ENCODE assay signal across 8 cellular contexts in genomic region chr11:106021967-106022794, GRCh38. TPM values are rescaled to one million over a fixed set of nuclear protein-coding genes. Genes with fewer than 3 reads are reported as not detected.
DNase-seq lines count a peak whose midpoint lies in the region; ATAC-seq and TF ChIP-seq lines count a peak whose summit lies in the region.

Gene MSANTD4, minus strand, starts transcription at chr11:106022240. Its CDS starts 11,323 bp downstream, at chr11:106010917.

- H3K27me3 ChIP-seq in DND-41 (ENCODE audit: insufficient read depth, low read length, poor library complexity), result no peaks in the 10 kb centered on the region
- no peaks in the 10 kb centered on the region for H3K27me3 ChIP-seq in GM23338 (ENCODE audit: insufficient read depth)
- no peaks in the 10 kb centered on the region for H3K27me3 ChIP-seq in RWPE2 (ENCODE audit: insufficient read depth, poor library complexity, severe bottlenecking)

- H3K27ac Mint-ChIP-seq in GM23338, result peak within 1 kb of the TSS; percentile 95
- peak within 1 kb of the TSS; percentile 90 for H3K27ac Mint-ChIP-seq in activated T-helper 2 cell treated with anti-CD3 and anti-CD28 coated beads, Interferon-gamma antibody, Interleukin-2, Interleukin-4, amounts not matched to agents 10 μg/mL and 5 μg/mL and 100 μg/mL, durations not matched to agents 14 hours and 24 hours and 36 hours
- H3K27ac Mint-ChIP-seq in naive thymus-derived CD8-positive, alpha-beta T cell, result peak within 1 kb of the TSS; percentile 81 to 95 (median 92)

- H3K36me3 ChIP-seq in DND-41 (ENCODE audit: insufficient read depth, low read length) (peaks cover 3% of the 10 kb centered on the region), GM23338 (ENCODE audit: insufficient read depth) (no peaks in the 10 kb centered on the region), RWPE2 (ENCODE audit: low read depth) (peaks cover 32% of the 10 kb centered on the region)

- H2AFZ ChIP-seq in DND-41 (ENCODE audit: low read depth, low read length) (peak within 1 kb of the TSS; percentile 94), GM23338 (peak within 1 kb of the TSS; percentile 72; the same call in 1 of the 2 replicates)

- H3K4me1 Mint-ChIP-seq in GM23338, result peaks cover 32% of the 10 kb centered on the region
- H3K4me1 Mint-ChIP-seq in activated T-helper 2 cell treated with anti-CD3 and anti-CD28 coated beads, Interferon-gamma antibody, Interleukin-2, Interleukin-4, amounts not matched to agents 10 μg/mL and 5 μg/mL and 100 μg/mL, durations not matched to agents 14 hours and 24 hours and 36 hours (ENCODE audit: low read depth), result peaks cover 36% of the 10 kb centered on the region
- H3K4me1 Mint-ChIP-seq in naive thymus-derived CD8-positive, alpha-beta T cell, result peaks cover 25 to 52% (median 46%) of the 10 kb centered on the region in 4 donors

- H3K9me2 ChIP-seq in GM23338 (ENCODE audit: insufficient read depth), result no peaks in the 10 kb centered on the region

- peak within 1 kb of the TSS; percentile 92 for H3K4me3 Mint-ChIP-seq in GM23338
- peak within 1 kb of the TSS; percentile 89 for H3K4me3 Mint-ChIP-seq in activated T-helper 2 cell treated with anti-CD3 and anti-CD28 coated beads, Interferon-gamma antibody, Interleukin-2, Interleukin-4, amounts not matched to agents 10 μg/mL and 5 μg/mL and 100 μg/mL, durations not matched to agents 14 hours and 24 hours and 36 hours (ENCODE audit: low read depth)
- H3K4me3 Mint-ChIP-seq in naive thymus-derived CD8-positive, alpha-beta T cell, result peak within 1 kb of the TSS; percentile 90 to 98 (median 95)

- H3K4me2 ChIP-seq in DND-41 (ENCODE audit: insufficient read depth, low read length) (peak within 1 kb of the TSS; percentile 79), GM23338 (peak within 1 kb of the TSS; percentile 78)

- POLR2A ChIA-PET in naive thymus-derived CD8-positive, alpha-beta T cell (lab: Charles Lee), result interaction anchor here (1.0 to 1.2 kb wide), 3 partner anchors 10 to 56 kb away, joined by 3 to 5 read pairs (median 4); partner anchors contain the start of genes AASDHPPT and KBTBD3

- intact Hi-C loops in activated T-helper 2 cell treated with anti-CD3 and anti-CD28 coated beads, Interferon-gamma antibody, Interleukin-2, Interleukin-4, amounts not matched to agents 10 μg/mL and 5 μg/mL and 100 μg/mL, durations not matched to agents 14 hours and 24 hours and 36 hours (cut with micrococcal nuclease), result loop anchor here (1.0 to 5.0 kb wide), 2 partner anchors 40 to 55 kb away; partner anchors contain the start of genes AASDHPPT and KBTBD3

- H3K36me3 Mint-ChIP-seq in GM23338 (ENCODE audit: low read depth), result 0 out of 3 replicates have a peak, but pooled peaks cover 2% of the 10 kb centered on the region
- peaks cover 19% of the 10 kb centered on the region for H3K36me3 Mint-ChIP-seq in activated T-helper 2 cell treated with anti-CD3 and anti-CD28 coated beads, Interferon-gamma antibody, Interleukin-2, Interleukin-4, amounts not matched to agents 10 μg/mL and 5 μg/mL and 100 μg/mL, durations not matched to agents 14 hours and 24 hours and 36 hours (ENCODE audit: low read depth)
- peaks cover 3 to 9% (median 6%) of the 10 kb centered on the region in 3 donors for H3K36me3 Mint-ChIP-seq in naive thymus-derived CD8-positive, alpha-beta T cell

- no peaks in the 10 kb centered on the region for H4K20me1 ChIP-seq in DND-41 (ENCODE audit: insufficient read depth, low read length)
- peaks cover 5% of the 10 kb centered on the region for H4K20me1 ChIP-seq in GM23338 (replicated peaks; ENCODE audit: insufficient read depth)

- H3F3A ChIP-seq in GM23338 (replicated peaks; ENCODE audit: low read depth), result no peaks in the 10 kb centered on the region

- peak; percentile 96 for ATAC-seq in DND-41 (ENCODE audit: insufficient read depth, low read depth)
- ATAC-seq in GM23338, result peak; percentile 97
- peak; percentile 98 for ATAC-seq in RWPE2 (ENCODE audit: low read depth)
- peak; percentile 96 to 97 for ATAC-seq in naive thymus-derived CD8-positive, alpha-beta T cell

- H3K4me1 ChIP-seq in DND-41 (ENCODE audit: insufficient read depth, low read length) (peaks cover 50% of the 10 kb centered on the region), GM23338 (ENCODE audit: insufficient read depth) (peaks cover 38% of the 10 kb centered on the region), RWPE2 (ENCODE audit: insufficient read depth, poor library complexity, severe bottlenecking) (peaks cover 24% of the 10 kb centered on the region)

- peaks cover 3% of the 10 kb centered on the region; the same call in 2 of the 3 replicates for H3K9me3 Mint-ChIP-seq in GM23338
- peaks cover 3% of the 10 kb centered on the region for H3K9me3 Mint-ChIP-seq in activated T-helper 2 cell treated with anti-CD3 and anti-CD28 coated beads, Interferon-gamma antibody, Interleukin-2, Interleukin-4, amounts not matched to agents 10 μg/mL and 5 μg/mL and 100 μg/mL, durations not matched to agents 14 hours and 24 hours and 36 hours
- peaks cover 0 to 9% (median 2%) of the 10 kb centered on the region in 9 donors for H3K9me3 Mint-ChIP-seq in naive thymus-derived CD8-positive, alpha-beta T cell

- H3K9me3 ChIP-seq in DND-41 (ENCODE audit: insufficient read depth, low read length, severe bottlenecking) (no peaks in the 10 kb centered on the region), RWPE2 (ENCODE audit: severe bottlenecking) (no peaks in the 10 kb centered on the region)

- peak; percentile 8 for TF ChIP-seq CTCF in DND-41 (IDR thresholded peaks at IDR 0.05; ENCODE audit: borderline replicate concordance, extremely low read depth, low read length, poor library complexity, severe bottlenecking)
- TF ChIP-seq CTCF in GM23338 (conservative IDR thresholded peaks at IDR 0.05; ENCODE audit: low read depth in 2 of 2), result no peak
- TF ChIP-seq CTCF in LNCaP clone FGC (IDR thresholded peaks at IDR 0.05; ENCODE audit: control insufficient read depth, extremely low read depth, insufficient read depth), result no peak
- no peak for TF ChIP-seq CTCF in RWPE2 (IDR thresholded peaks at IDR 0.05; ENCODE audit: poor library complexity, severe bottlenecking)
- TF ChIP-seq CTCF in fibroblast of mammary gland (conservative IDR thresholded peaks at IDR 0.05; ENCODE audit: control insufficient read depth, insufficient read depth, low read depth, low read length), result no peak

- H3K27ac ChIP-seq in DND-41 (ENCODE audit: low read length), result peak within 1 kb of the TSS; percentile 81
- 0 out of 2 replicates have a peak within 1 kb of the TSS, but pooled peaks have one; percentile 14 for H3K27ac ChIP-seq in GM23338 (ENCODE audit: low read depth)
- H3K27ac ChIP-seq in RWPE2 (ENCODE audit: poor library complexity, severe bottlenecking), result no peak within 1 kb of the TSS

- DNase-seq in DND-41, result peak; percentile 99
- peak; percentile 100 for DNase-seq in GM23338 (ENCODE audit: low spot score)
- DNase-seq in LNCaP clone FGC (ENCODE audit: low read depth), result peak; percentile 98
- peak; percentile 99 for DNase-seq in RWPE2 (ENCODE audit: low spot score)
- DNase-seq in activated T-helper 2 cell treated with anti-CD3 and anti-CD28 coated beads, Interferon-gamma antibody, Interleukin-2, Interleukin-4, amounts not matched to agents 10 μg/mL and 5 μg/mL and 100 μg/mL, durations not matched to agents 14 hours and 24 hours and 36 hours (ENCODE audit: low spot score), result peak; percentile 96
- peak; percentile 99 for DNase-seq in fibroblast of mammary gland (ENCODE audit: low read depth)
- peak; percentile 82 to 98 (median 96) for DNase-seq in naive thymus-derived CD8-positive, alpha-beta T cell
- DNase-seq in stimulated activated naive CD4-positive, alpha-beta T cell (lab: John Stamatoyannopoulos, UW), result peak; percentile 92 to 96 (median 95)

- H3K4me3 ChIP-seq in DND-41 (ENCODE audit: low read depth in 1 of 2, low read length in 2 of 2) (peak within 1 kb of the TSS; percentile 81 to 87; a peak in 3 of 4 replicates), GM23338 (peak within 1 kb of the TSS; percentile 67), LNCaP clone FGC (ENCODE audit: low read depth, low read length) (peak within 1 kb of the TSS; percentile 78), RWPE2 (ENCODE audit: severe bottlenecking) (peak within 1 kb of the TSS; percentile 73), fibroblast of mammary gland (ENCODE audit: control insufficient read depth, low read depth, low read length) (peak within 1 kb of the TSS; percentile 76)

- no peaks in the 10 kb centered on the region for H3K27me3 Mint-ChIP-seq in GM23338 (ENCODE audit: insufficient read depth, low read depth, poor library complexity)
- peaks cover 2% of the 10 kb centered on the region for H3K27me3 Mint-ChIP-seq in activated T-helper 2 cell treated with anti-CD3 and anti-CD28 coated beads, Interferon-gamma antibody, Interleukin-2, Interleukin-4, amounts not matched to agents 10 μg/mL and 5 μg/mL and 100 μg/mL, durations not matched to agents 14 hours and 24 hours and 36 hours (ENCODE audit: low read depth)
- H3K27me3 Mint-ChIP-seq in naive thymus-derived CD8-positive, alpha-beta T cell, result peaks cover 0 to 3% (median 0%) of the 10 kb centered on the region in 5 donors

- H3K79me2 ChIP-seq in DND-41 (ENCODE audit: insufficient read depth, low read length) (peaks cover 48% of the 10 kb centered on the region), GM23338 (replicated peaks; ENCODE audit: insufficient read depth) (peaks cover 46% of the 10 kb centered on the region)

- peak within 1 kb of the TSS; percentile 76 for H3K9ac ChIP-seq in DND-41 (ENCODE audit: low read depth, low read length)

TF ChIP-seq in GM23338, 12 proteins besides CTCF, POLR2A, EP300 and RAD21 (continues in another document):
- TF ChIP-seq POLR2AphosphoS5 (IDR thresholded peaks at IDR 0.05; ENCODE audit: low read depth) (peak; percentile 76), ZNF331 (CRISPR knock-in tag; IDR thresholded peaks at IDR 0.05; ENCODE audit: low read depth) (no peak), CREB1 (CRISPR knock-in tag; IDR thresholded peaks at IDR 0.05; ENCODE audit: low read depth) (peak; percentile 90)

RNA-seq across cellular contexts. Expression of gene MSANTD4, which starts in this region (rescaled TPM):
- total RNA-seq in GM23338 (2014; rRNA removed; shearing (Covaris generic)), result 19.9 and 31.1 TPM in 2 replicates
- 11.3 and 13.2 TPM in 2 replicates for polyA plus RNA-seq in GM23338 (2016; fragmentation: Nextera tagmentation; extraction: Ambion mirVana)
- 17.2 and 22.0 TPM in 2 replicates for total RNA-seq in activated T-helper 2 cell treated with anti-CD3 and anti-CD28 coated beads, Interferon-gamma antibody, Interleukin-2, Interleukin-4, amounts not matched to agents 10 μg/mL and 5 μg/mL and 100 μg/mL, durations not matched to agents 14 hours and 24 hours and 36 hours
- total RNA-seq in naive thymus-derived CD8-positive, alpha-beta T cell, result 10 to 100 TPM; 16.8 to 18.3 TPM
- 1 to 10 TPM; 4.1 to 6.2 (median 5.1) TPM for polyA plus RNA-seq in naive thymus-derived CD8-positive, alpha-beta T cell
